Comparison of ENCODE assay signal across 1 cellular context in genomic region chr15:78438595-78439285, GRCh38.
A peak's percentile ranks its signal among the peaks of the same experiment; 100 is the strongest.
TF ChIP-seq lines count a peak whose summit lies in the region.

No MANE protein-coding gene starts in this region.

TF ChIP-seq in K562, 482 proteins besides CTCF, POLR2A, EP300 and RAD21 (continued from another document and continues in another):
- TF ChIP-seq THRB (CRISPR knock-in tag; conservative IDR thresholded peaks at IDR 0.05) (no peak), CREB1 (IDR thresholded peaks at IDR 0.05) (no peak), CREB1 (CRISPR knock-in tag; IDR thresholded peaks at IDR 0.05) (no peak), TBL1XR1 (IDR thresholded peaks at IDR 0.05; ENCODE audit: low read length in 2 of 2) (0 out of 4 replicates have a peak, but pooled peaks of 1 of the 2 experiments have one; percentile 9), SMARCA4 (IDR thresholded peaks at IDR 0.05) (peak; percentile 62; the same call in 1 of the 2 replicates), NR3C1 (CRISPR knock-in tag; IDR thresholded peaks at IDR 0.05) (0 out of 2 replicates have a peak, but pooled peaks have one; percentile 64), RB1 (IDR thresholded peaks at IDR 0.05; ENCODE audit: low read depth) (0 out of 2 replicates have a peak, but pooled peaks have one; percentile 17), HMBOX1 (IDR thresholded peaks at IDR 0.05) (no peak), ZNF134 (CRISPR knock-in tag; conservative IDR thresholded peaks at IDR 0.05) (no peak), ZBTB8A (IDR thresholded peaks at IDR 0.05; ENCODE audit: partially characterized antibody) (no peak), NR0B1 (IDR thresholded peaks at IDR 0.05; ENCODE audit: partially characterized antibody) (no peak), OTX1 (CRISPR knock-in tag; IDR thresholded peaks at IDR 0.05) (no peak), TEAD1 (CRISPR knock-in tag; IDR thresholded peaks at IDR 0.05) (peak in 1 of 2 experiments; percentile 16; a peak in 1 of 4 replicates), ZBTB34 (CRISPR knock-in tag; IDR thresholded peaks at IDR 0.05) (no peak), ZNF277 (CRISPR knock-in tag; IDR thresholded peaks at IDR 0.05; ENCODE audit: borderline replicate concordance) (no peak), NELFE (IDR thresholded peaks at IDR 0.05; ENCODE audit: insufficient read depth, insufficient read length) (no peak), ZBTB11 (CRISPR knock-in tag; IDR thresholded peaks at IDR 0.05) (no peak), ZBTB9 (CRISPR knock-in tag; IDR thresholded peaks at IDR 0.05) (no peak), ZNF507 (tag; conservative IDR thresholded peaks at IDR 0.05) (no peak), ZNF384 (IDR thresholded peaks at IDR 0.05; ENCODE audit: low read depth, low read length) (peak; percentile 52; the same call in 1 of the 2 replicates), ZNF140 (CRISPR knock-in tag; IDR thresholded peaks at IDR 0.05) (no peak), NFATC3 (IDR thresholded peaks at IDR 0.05) (no peak), ZNF24 (IDR thresholded peaks at IDR 0.05) (no peak), ZNF124 (CRISPR knock-in tag; IDR thresholded peaks at IDR 0.05) (no peak), ARID1B (IDR thresholded peaks at IDR 0.05) (no peak), DEAF1 (CRISPR knock-in tag; IDR thresholded peaks at IDR 0.05) (no peak), ZNF707 (CRISPR knock-in tag; conservative IDR thresholded peaks at IDR 0.05) (no peak), ZNF232 (CRISPR knock-in tag; IDR thresholded peaks at IDR 0.05) (peak; percentile 60; the same call in 1 of the 2 replicates), JUNB (CRISPR knock-in tag; conservative IDR thresholded peaks at IDR 0.05) (no peak), ZNF785 (CRISPR knock-in tag; IDR thresholded peaks at IDR 0.05) (no peak), THAP12 (CRISPR knock-in tag; IDR thresholded peaks at IDR 0.05) (no peak), ZC3H4 (CRISPR knock-in tag; IDR thresholded peaks at IDR 0.05; ENCODE audit: borderline replicate concordance) (no peak), CBX8 (IDR thresholded peaks at IDR 0.05; ENCODE audit: borderline replicate concordance, extremely low read depth, low read depth, low read length, poor library complexity, severe bottlenecking) (no peak), ZFP91 (CRISPR knock-in tag; IDR thresholded peaks at IDR 0.05) (no peak), E2F5 (CRISPR knock-in tag; IDR thresholded peaks at IDR 0.05) (no peak), ZNF23 (CRISPR knock-in tag; IDR thresholded peaks at IDR 0.05) (no peak), ZNF586 (CRISPR knock-in tag; conservative IDR thresholded peaks at IDR 0.05) (no peak), SMARCC2 (IDR thresholded peaks at IDR 0.05; ENCODE audit: low read depth) (no peak; the same call in 1 of the 2 replicates), ATF7 (IDR thresholded peaks at IDR 0.05) (no peak), MITF (IDR thresholded peaks at IDR 0.05) (no peak), NR4A1 (CRISPR knock-in tag; IDR thresholded peaks at IDR 0.05) (no peak), NR4A1 (tag; IDR thresholded peaks at IDR 0.05) (no peak)
